Comparison of ENCODE assay signal across 1 cellular context in genomic region chr5:10567181-10567591, GRCh38.
TF ChIP-seq lines count a peak whose summit lies in the region.

No MANE protein-coding gene starts in this region.

TF ChIP-seq in IMR-90, 13 proteins besides CTCF, POLR2A, EP300 and RAD21 (continued from another document):
- TF ChIP-seq BHLHE40 (IDR thresholded peaks at IDR 0.05; ENCODE audit: low read depth, low read length) (no peak), ELK1 (IDR thresholded peaks at IDR 0.05; ENCODE audit: borderline replicate concordance, low read depth, low read length) (no peak), MXI1 (IDR thresholded peaks at IDR 0.05; ENCODE audit: borderline replicate concordance, low read depth, low read length) (no peak), MAFK (IDR thresholded peaks at IDR 0.05; ENCODE audit: low read depth, low read length) (no peak), NFE2L2 (IDR thresholded peaks at IDR 0.05; ENCODE audit: low read depth, low read length) (no peak), RFX5 (IDR thresholded peaks at IDR 0.05; ENCODE audit: low read depth, low read length) (no peak)
TF ChIP-seq in IMR-90: peak in this region for 0.
